In genomic region chr1:220031290-220031689, GRCh38 we compare ENCODE assay signal across 1 cellular context.
TF ChIP-seq lines count a peak whose summit lies in the region.

No MANE protein-coding gene starts in this region.

TF ChIP-seq in HCT116, 20 proteins besides CTCF, POLR2A, EP300 and RAD21:
- no peak for TF ChIP-seq MAX (IDR thresholded peaks at IDR 0.05)
- no peak for TF ChIP-seq CEBPB (IDR thresholded peaks at IDR 0.05; ENCODE audit: low read depth)
- TF ChIP-seq ELF1 (IDR thresholded peaks at IDR 0.05; ENCODE audit: borderline replicate concordance, low read depth): no peak
- TF ChIP-seq SP1 (IDR thresholded peaks at IDR 0.05; ENCODE audit: low read depth): no peak
- TF ChIP-seq FOSL1 (IDR thresholded peaks at IDR 0.05; ENCODE audit: low read depth): no peak
TF ChIP-seq in HCT116: peak in this region for 0.
